8 cellular contexts compared by ENCODE assay signal in the genomic region with DNA sequence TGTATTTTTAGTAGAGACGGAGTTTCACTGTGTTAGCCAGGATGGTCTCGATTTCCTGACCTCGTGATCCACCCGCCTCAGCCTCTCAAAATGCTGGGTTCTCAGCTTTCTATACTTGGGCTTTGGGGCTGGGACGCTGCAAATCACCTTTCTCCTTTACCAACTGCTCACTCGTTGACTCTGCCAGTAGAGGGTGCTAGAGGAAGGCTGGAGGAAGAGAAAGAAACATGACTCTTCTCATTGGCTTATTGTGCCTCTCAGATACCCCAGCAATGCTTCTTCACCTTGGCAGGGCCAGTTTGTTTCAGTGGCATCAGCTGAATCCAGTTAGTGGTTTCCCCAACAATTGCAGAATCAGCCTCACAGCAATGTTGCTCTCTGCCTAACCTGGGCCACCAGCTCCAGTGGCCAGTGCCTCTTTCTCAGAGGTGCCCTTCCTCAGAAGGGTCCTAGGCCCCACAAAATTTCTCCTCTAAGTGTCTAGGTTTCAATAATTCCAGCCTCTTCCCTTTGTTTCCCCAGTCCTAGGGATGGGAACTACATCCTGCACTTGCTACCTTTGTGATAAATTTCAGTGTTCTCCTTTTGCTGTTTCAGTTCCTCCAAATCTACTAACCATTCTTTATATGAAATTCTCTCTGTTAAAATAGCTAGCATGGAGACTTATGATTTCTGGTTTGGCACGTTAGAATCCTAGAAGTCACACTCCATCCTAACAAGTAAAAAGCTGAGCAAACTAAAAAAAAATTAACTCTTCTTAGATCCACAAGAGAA.
DNase-seq lines count a peak whose midpoint lies in the region; ATAC-seq and TF ChIP-seq lines count a peak whose summit lies in the region.

No MANE protein-coding gene starts in this region.

- TF ChIP-seq RAD21 in neural cell (conservative IDR thresholded peaks at IDR 0.05) = peak; percentile 40

- no peak overlapping the region for H3K9ac ChIP-seq in neural cell (ENCODE audit: low read length)

- H3K27ac ChIP-seq in Peyer's patch = no peak overlapping the region
- H3K27ac ChIP-seq in neural cell (ENCODE audit: low read length) = no peak overlapping the region

- TF ChIP-seq CTCF in Peyer's patch (IDR thresholded peaks at IDR 0.05) (peak in 4 of 6 experiments; percentile 36 to 64 (median 56)), neural cell (IDR thresholded peaks at IDR 0.05; ENCODE audit: poor library complexity, severe bottlenecking) (peak; percentile 33)

- no peak overlapping the region for H3K4me3 ChIP-seq in Peyer's patch
- H3K4me3 ChIP-seq in neural cell (ENCODE audit: low read length) = no peak overlapping the region

- H2AFZ ChIP-seq in neural cell (ENCODE audit: low read depth, low read length) = no peak overlapping the region

- no peaks in the 10 kb centered on the region for H3K36me3 ChIP-seq in Peyer's patch
- H3K36me3 ChIP-seq in neural cell (ENCODE audit: insufficient read depth, low read length) = no peaks in the 10 kb centered on the region

- H3K4me1 ChIP-seq in Peyer's patch = no peaks in the 10 kb centered on the region

- no peaks in the 10 kb centered on the region for H3K9me3 ChIP-seq in Peyer's patch
- H3K9me3 ChIP-seq in neural cell (ENCODE audit: low read length) = no peaks in the 10 kb centered on the region

- ATAC-seq in GM21423 (IDR thresholded peaks at IDR 0.05; ENCODE audit: unreplicated experiment) = peak; percentile 86
- no peak for ATAC-seq in GM18861 (IDR thresholded peaks at IDR 0.05; ENCODE audit: unreplicated experiment)

- no peaks in the 10 kb centered on the region for H3K9me2 ChIP-seq in neural cell (ENCODE audit: insufficient read depth, low read length)

- H4K20me1 ChIP-seq in neural cell (ENCODE audit: insufficient read depth) = no peaks in the 10 kb centered on the region

- H3K79me2 ChIP-seq in neural cell (replicated peaks; ENCODE audit: insufficient read depth, low read length) = no peaks in the 10 kb centered on the region

- no peak for TF ChIP-seq EP300 in neural cell (conservative IDR thresholded peaks at IDR 0.05; ENCODE audit: poor library complexity, severe bottlenecking)

- DNase-seq in NCI-H510A treated with DMSO at 0.1 percent for 48 hours (lab: John Stamatoyannopoulos, UW) = peak; percentile 56
- no peak for DNase-seq in NCI-H510A (lab: John Stamatoyannopoulos, UW)
- peak; percentile 70 to 87 for DNase-seq in Kasumi-1 (lab: John Stamatoyannopoulos, UW)
- DNase-seq in Peyer's patch = peak in 1 of 3 donors; percentile 54
- DNase-seq in dermis microvascular lymphatic vessel endothelial cell (ENCODE audit: low read depth in 2 of 2) = peak; percentile 34 to 60

- H3K4me2 ChIP-seq in neural cell (ENCODE audit: low read length) = no peak overlapping the region

- H3F3A ChIP-seq in neural cell (ENCODE audit: insufficient read depth, low read length, poor library complexity, severe bottlenecking) = no peaks in the 10 kb centered on the region

- no peak for TF ChIP-seq POLR2A in Peyer's patch (IDR thresholded peaks at IDR 0.05)

- no peaks in the 10 kb centered on the region for H3K27me3 ChIP-seq in Peyer's patch
- H3K27me3 ChIP-seq in neural cell (ENCODE audit: insufficient read depth, low read depth, low read length) = no peaks in the 10 kb centered on the region

TF ChIP-seq in neural cell, 6 proteins besides CTCF, POLR2A, EP300 and RAD21:
- TF ChIP-seq, protein P1, sequence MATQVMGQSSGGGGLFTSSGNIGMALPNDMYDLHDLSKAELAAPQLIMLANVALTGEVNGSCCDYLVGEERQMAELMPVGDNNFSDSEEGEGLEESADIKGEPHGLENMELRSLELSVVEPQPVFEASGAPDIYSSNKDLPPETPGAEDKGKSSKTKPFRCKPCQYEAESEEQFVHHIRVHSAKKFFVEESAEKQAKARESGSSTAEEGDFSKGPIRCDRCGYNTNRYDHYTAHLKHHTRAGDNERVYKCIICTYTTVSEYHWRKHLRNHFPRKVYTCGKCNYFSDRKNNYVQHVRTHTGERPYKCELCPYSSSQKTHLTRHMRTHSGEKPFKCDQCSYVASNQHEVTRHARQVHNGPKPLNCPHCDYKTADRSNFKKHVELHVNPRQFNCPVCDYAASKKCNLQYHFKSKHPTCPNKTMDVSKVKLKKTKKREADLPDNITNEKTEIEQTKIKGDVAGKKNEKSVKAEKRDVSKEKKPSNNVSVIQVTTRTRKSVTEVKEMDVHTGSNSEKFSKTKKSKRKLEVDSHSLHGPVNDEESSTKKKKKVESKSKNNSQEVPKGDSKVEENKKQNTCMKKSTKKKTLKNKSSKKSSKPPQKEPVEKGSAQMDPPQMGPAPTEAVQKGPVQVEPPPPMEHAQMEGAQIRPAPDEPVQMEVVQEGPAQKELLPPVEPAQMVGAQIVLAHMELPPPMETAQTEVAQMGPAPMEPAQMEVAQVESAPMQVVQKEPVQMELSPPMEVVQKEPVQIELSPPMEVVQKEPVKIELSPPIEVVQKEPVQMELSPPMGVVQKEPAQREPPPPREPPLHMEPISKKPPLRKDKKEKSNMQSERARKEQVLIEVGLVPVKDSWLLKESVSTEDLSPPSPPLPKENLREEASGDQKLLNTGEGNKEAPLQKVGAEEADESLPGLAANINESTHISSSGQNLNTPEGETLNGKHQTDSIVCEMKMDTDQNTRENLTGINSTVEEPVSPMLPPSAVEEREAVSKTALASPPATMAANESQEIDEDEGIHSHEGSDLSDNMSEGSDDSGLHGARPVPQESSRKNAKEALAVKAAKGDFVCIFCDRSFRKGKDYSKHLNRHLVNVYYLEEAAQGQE (IDR thresholded peaks at IDR 0.05; ENCODE audit: borderline replicate concordance) = no peak
- no peak for TF ChIP-seq POLR2AphosphoS5 (IDR thresholded peaks at IDR 0.05)
- TF ChIP-seq TAF1 (IDR thresholded peaks at IDR 0.05; ENCODE audit: low read depth) = no peak
- peak; percentile 31 for TF ChIP-seq SMC3 (conservative IDR thresholded peaks at IDR 0.05; ENCODE audit: poor library complexity)
- no peak for TF ChIP-seq EZH2 (IDR thresholded peaks at IDR 0.05; ENCODE audit: borderline replicate concordance, insufficient read depth, low read length, poor library complexity, severe bottlenecking)
- TF ChIP-seq MXI1 (conservative IDR thresholded peaks at IDR 0.05; ENCODE audit: poor library complexity, severe bottlenecking) = no peak
TF ChIP-seq in neural cell: peak in this region for 1.
